ENCODE assay signal across 14 cellular contexts in the genomic region with DNA sequence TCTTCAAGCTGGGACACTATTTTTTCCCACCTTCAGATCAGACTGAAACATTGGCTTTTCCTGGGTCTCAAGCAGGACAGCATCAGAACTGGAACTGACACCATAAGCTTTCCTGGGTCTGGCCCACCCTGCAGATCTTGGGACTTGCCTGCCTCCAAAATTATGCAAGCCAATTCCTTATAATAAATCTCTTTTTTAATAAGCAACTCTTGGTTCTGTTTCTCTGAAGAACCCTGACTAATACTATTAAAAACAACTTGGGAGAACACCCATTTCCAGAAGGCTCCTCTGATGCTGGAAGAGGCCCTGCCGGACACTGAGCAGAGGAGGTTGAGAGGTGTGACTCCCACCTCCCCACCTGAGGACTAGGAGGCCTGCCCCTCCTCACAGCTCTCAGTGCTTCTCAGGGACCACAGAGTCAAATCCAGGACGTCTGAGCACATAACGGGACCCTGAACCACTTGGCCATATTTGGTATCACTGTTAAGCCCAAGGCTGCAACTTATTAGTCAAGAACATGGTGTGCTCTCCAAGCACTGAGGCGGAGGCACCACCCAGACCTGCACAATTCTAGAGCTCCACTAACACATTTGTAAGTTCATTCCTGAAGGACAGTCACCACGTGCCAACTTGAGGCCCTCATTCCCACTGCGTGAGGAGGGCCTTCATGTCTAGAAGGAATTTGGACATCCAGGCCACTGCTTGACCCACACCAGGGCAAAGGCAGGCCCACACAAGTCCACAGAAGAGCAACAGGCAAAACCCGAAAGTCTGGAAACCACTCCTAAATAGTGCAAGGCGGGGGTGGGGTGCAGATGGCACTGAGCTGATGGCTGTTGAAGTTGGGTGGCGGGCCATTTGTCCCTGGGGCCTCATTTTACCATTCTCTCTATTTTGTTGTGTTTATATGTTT. TPM values are rescaled to one million over a fixed set of nuclear protein-coding genes. Genes with fewer than 3 reads are reported as not detected.
DNase-seq lines count a peak whose midpoint lies in the region; ATAC-seq and TF ChIP-seq lines count a peak whose summit lies in the region.
"Had no signal": no experiment of that assay in that cellular context is flagged by ENCODE, and none has a peak within 500 bp of the region (broad histone marks: within the 10 kb centered on the region; RNA-seq: fewer than 3 reads in every experiment).

No MANE protein-coding gene starts in this region.

- intact Hi-C loops in upper lobe of right lung (cut with DNase I) = no loop called here

- no peak overlapping the region for H3K9ac ChIP-seq in neuronal stem cell (ENCODE audit: low read depth, low read length, poor library complexity)
- H3K9ac ChIP-seq: BLaER1 treated with 17β-estradiol and CSF1 and Interleukin-3, amounts not matched to agents 10 nM and 100 nM had no signal

- H3K4me3 ChIP-seq in epithelial cell of esophagus (ENCODE audit: low read length) = no peak overlapping the region
- H3K4me3 ChIP-seq in neuronal stem cell (ENCODE audit: low read length in 2 of 2) = no peak overlapping the region
- no peak overlapping the region for H3K4me3 ChIP-seq in upper lobe of right lung
- H3K4me3 ChIP-seq: BLaER1 treated with 17β-estradiol and CSF1 and Interleukin-3, amounts not matched to agents 10 nM and 100 nM had no signal

- H4K91ac ChIP-seq in neuronal stem cell (ENCODE audit: low read depth, low read length, poor library complexity) = no peak overlapping the region

- H2BK5ac ChIP-seq in neuronal stem cell (ENCODE audit: low read length) = peak overlapping the region; percentile 41

- peak overlapping the region; percentile 23 for H3K23ac ChIP-seq in neuronal stem cell (ENCODE audit: low read depth, low read length, poor library complexity)

- H3K4me1 Mint-ChIP-seq in activated T-cell treated with anti-CD3 and anti-CD28 coated beads, Interleukin-2, amount 50 U/mL, for 72 hours (ENCODE audit: low read depth) = no peaks in the 10 kb centered on the region
- H3K4me1 Mint-ChIP-seq: CD4-positive, CD25-positive, alpha-beta regulatory T cell had no signal

- H4K8ac ChIP-seq in neuronal stem cell (ENCODE audit: low read depth, low read length) = no peak overlapping the region

- no peak overlapping the region for H3K4me2 ChIP-seq in neuronal stem cell (ENCODE audit: insufficient read depth, low read length, poor library complexity, severe bottlenecking)
- H3K4me2 ChIP-seq: BLaER1 treated with 17β-estradiol and CSF1 and Interleukin-3, amounts not matched to agents 10 nM and 100 nM had no signal

- no peak overlapping the region for H3K27ac Mint-ChIP-seq in activated T-cell treated with anti-CD3 and anti-CD28 coated beads, Interleukin-2, amount 50 U/mL, for 72 hours
- H3K27ac Mint-ChIP-seq: CD4-positive, CD25-positive, alpha-beta regulatory T cell; HFFc6 had no signal

- peaks cover 2% of the 10 kb centered on the region for H3K79me1 ChIP-seq in neuronal stem cell (ENCODE audit: low read depth, low read length)

- WGBS in neuronal stem cell (ENCODE audit: extremely low coverage in 2 of 2, insufficient read length in 2 of 2, insufficient replicate concordance in 1 of 2), 2 donors = no CpG with 5 or more reads among the region's 9 CpGs

- no peaks in the 10 kb centered on the region for H3K36me3 Mint-ChIP-seq in activated T-cell treated with anti-CD3 and anti-CD28 coated beads, Interleukin-2, amount 50 U/mL, for 72 hours (ENCODE audit: insufficient read depth in 2 of 2)
- H3K36me3 Mint-ChIP-seq: CD4-positive, CD25-positive, alpha-beta regulatory T cell had no signal

- no peaks in the 10 kb centered on the region for H3K9me3 Mint-ChIP-seq in activated T-cell treated with anti-CD3 and anti-CD28 coated beads, Interleukin-2, amount 50 U/mL, for 72 hours
- H3K9me3 Mint-ChIP-seq: HFFc6 had no signal

- H3K27ac ChIP-seq in neuronal stem cell (replicated peaks; ENCODE audit: low read length) = no peak overlapping the region
- no peak overlapping the region for H3K27ac ChIP-seq in upper lobe of right lung
- H3K27ac ChIP-seq: BLaER1 treated with 17β-estradiol and CSF1 and Interleukin-3, amounts not matched to agents 10 nM and 100 nM had no signal

- H2AK5ac ChIP-seq in neuronal stem cell (ENCODE audit: low read depth, low read length) = peak overlapping the region; percentile 38

- H3K4me1 ChIP-seq in neuronal stem cell (ENCODE audit: control insufficient read depth in 2 of 2, insufficient read depth in 1 of 2, low read depth in 1 of 2, low read length in 2 of 2) (peaks cover 7 to 14% of the 10 kb centered on the region in 2 donors), upper lobe of right lung (peaks cover 8% of the 10 kb centered on the region)
- H3K4me1 ChIP-seq: BLaER1 treated with 17β-estradiol and CSF1 and Interleukin-3, amounts not matched to agents 10 nM and 100 nM had no signal

- DNase-seq in epithelial cell of esophagus (ENCODE audit: low read depth) (peak; percentile 71), neuronal stem cell (ENCODE audit: low spot score) (no peak), upper lobe of right lung (no peak), NCI-H69 (lab: John Stamatoyannopoulos, UW) (no peak)
- DNase-seq in activated T-cell treated with anti-CD3 and anti-CD28 coated beads, Interleukin-2, amount 50 U/mL, for 72 hours = no peak
- no peak for DNase-seq in effector CD4-positive, alpha-beta T cell
- DNase-seq: ACHN; CD4-positive, CD25-positive, alpha-beta regulatory T cell; DMS53; GF-D8; HCEC 1CT; HFFc6 had no signal

- no peak overlapping the region for H2BK15ac ChIP-seq in neuronal stem cell (ENCODE audit: low read length)

- H3K27me3 ChIP-seq in neuronal stem cell (ENCODE audit: control insufficient read depth in 3 of 3, insufficient read depth in 3 of 3, low read depth in 1 of 3, low read length in 3 of 3) = peaks cover 0 to 3% (median 0%) of the 10 kb centered on the region in 3 experiments
- H3K27me3 ChIP-seq in upper lobe of right lung = no peaks in the 10 kb centered on the region
- H3K27me3 ChIP-seq: BLaER1 treated with 17β-estradiol and CSF1 and Interleukin-3, amounts not matched to agents 10 nM and 100 nM had no signal

- H2BK12ac ChIP-seq in neuronal stem cell (ENCODE audit: low read length) = no peak overlapping the region

- no peak overlapping the region for H2AFZ ChIP-seq in neuronal stem cell (ENCODE audit: low read length)

- peak; percentile 33 for ATAC-seq in upper lobe of right lung
- ATAC-seq in activated T-cell treated with anti-CD3 and anti-CD28 coated beads, Interleukin-2, amount 50 U/mL, for 72 hours (replicated peaks in 1 of 2) = no peak

- H3K4ac ChIP-seq in neuronal stem cell (ENCODE audit: low read length) = no peak overlapping the region

- no peak overlapping the region for H2BK120ac ChIP-seq in neuronal stem cell (ENCODE audit: low read depth, low read length)

- TF ChIP-seq CTCF in epithelial cell of esophagus (IDR thresholded peaks at IDR 0.05; ENCODE audit: insufficient read depth, low read depth, low read length, missing control alignments) (no peak), upper lobe of right lung (IDR thresholded peaks at IDR 0.05) (no peak)

- no peak overlapping the region for H3K4me3 Mint-ChIP-seq in activated T-cell treated with anti-CD3 and anti-CD28 coated beads, Interleukin-2, amount 50 U/mL, for 72 hours
- H3K4me3 Mint-ChIP-seq: CD4-positive, CD25-positive, alpha-beta regulatory T cell; HFFc6 had no signal

- peaks cover 60% of the 10 kb centered on the region for H3K27me3 Mint-ChIP-seq in activated T-cell treated with anti-CD3 and anti-CD28 coated beads, Interleukin-2, amount 50 U/mL, for 72 hours (ENCODE audit: low read depth)

- H3K9me3 ChIP-seq in neuronal stem cell (replicated peaks in 1 of 2; ENCODE audit: control insufficient read depth in 2 of 2, insufficient read depth in 1 of 2, low read depth in 1 of 2, low read length in 2 of 2) (peaks cover 1 to 8% of the 10 kb centered on the region in 2 donors), upper lobe of right lung (no peaks in the 10 kb centered on the region)
- H3K9me3 ChIP-seq: BLaER1 treated with 17β-estradiol and CSF1 and Interleukin-3, amounts not matched to agents 10 nM and 100 nM had no signal

- peak overlapping the region; percentile 74 for H3K18ac ChIP-seq in neuronal stem cell (ENCODE audit: low read length)

- H3K14ac ChIP-seq in neuronal stem cell (ENCODE audit: low read length) = no peak overlapping the region

- H3K36me3 ChIP-seq in neuronal stem cell (replicated peaks in 1 of 2; ENCODE audit: control insufficient read depth in 2 of 2, insufficient read depth in 2 of 2, low read length in 2 of 2) (peaks cover 7 to 80% of the 10 kb centered on the region in 2 donors), upper lobe of right lung (no peaks in the 10 kb centered on the region)
- H3K36me3 ChIP-seq: BLaER1 treated with 17β-estradiol and CSF1 and Interleukin-3, amounts not matched to agents 10 nM and 100 nM had no signal

TF ChIP-seq in PFSK-1, 5 proteins besides CTCF, POLR2A, EP300 and RAD21:
- peak; percentile 37; the same call in 1 of the 2 replicates for TF ChIP-seq POLR2AphosphoS5 (IDR thresholded peaks at IDR 0.05; ENCODE audit: low read depth, low read length)
- no peak for TF ChIP-seq SIN3A (IDR thresholded peaks at IDR 0.05; ENCODE audit: borderline replicate concordance, insufficient read depth, low read length)
- TF ChIP-seq TAF1 (IDR thresholded peaks at IDR 0.05; ENCODE audit: borderline replicate concordance, insufficient read depth, low read length) = no peak

RNA-seq across cellular contexts. Expression of gene SHC3, which starts 9.5 kb away (rescaled TPM):
- polyA plus RNA-seq in PFSK-1 (2012; ENCODE audit: insufficient read length, low read depth) = 33.2 TPM
- 6.9 TPM for polyA plus RNA-seq in neuronal stem cell (2013, experiment 1 of 2)
- polyA plus RNA-seq in neuronal stem cell (2013, experiment 2 of 2) = 7.0 TPM
- 12.9 TPM for total RNA-seq in upper lobe of right lung
- not detected for total RNA-seq in activated T-cell treated with anti-CD3 and anti-CD28 coated beads, Interleukin-2, amount 50 U/mL, for 72 hours
- total RNA-seq: CD4-positive, CD25-positive, alpha-beta regulatory T cell had no signal
- polyA plus RNA-seq: CD4-positive, CD25-positive, alpha-beta regulatory T cell had no signal

Comparison
In these comparisons a context has a peak if more than half of its experiments do, and no peak if none do; other contexts are left out.
1. RNA of gene SHC3, which starts 9.5 kb away (total RNA-seq): 12.9 TPM in upper lobe of right lung (single experiment); not detected in activated T-cell treated with anti-CD3 and anti-CD28 coated beads, Interleukin-2, amount 50 U/mL, for 72 hours; every median in the first group is over 10 times any median in the second.